In genomic region chr13:46771693-46772092, GRCh38 we compare ENCODE assay signal across 34 cellular contexts.
"Had no signal": no experiment of that assay in that cellular context is flagged by ENCODE, and none has a peak within 500 bp of the region (broad histone marks: within the 10 kb centered on the region; RNA-seq: fewer than 3 reads in every experiment).

No MANE protein-coding gene starts in this region.

- H3K4me3 ChIP-seq: MG63 had no signal

- H3K9me3 ChIP-seq: MG63 had no signal

- H3K27me3 ChIP-seq: MG63 had no signal

- DNase-seq: Karpas-422, Kasumi-1, MG63, MM.1S, MV-4-11, NCI-H1048, NCI-H1092, NCI-H1092 treated with DMSO at 0.1 percent for 48 hours, NCI-H1105, NCI-H1105 treated with DMSO at 0.1 percent for 48 hours, NCI-H1417, NCI-H1417 treated with DMSO at 0.1 percent for 48 hours, NCI-H1436, NCI-H1436 treated with DMSO at 0.1 percent for 48 hours, NCI-H146, NCI-H1694, NCI-H1694 treated with DMSO at 0.1 percent for 48 hours, NCI-H187, NCI-H187 treated with DMSO at 0.1 percent for 48 hours, NCI-H1930, NCI-H2029, NCI-H2029 treated with DMSO at 0.1 percent for 48 hours, NCI-H2081, NCI-H2081 treated with DMSO at 0.1 percent for 48 hours, NCI-H2107, NCI-H2171, NCI-H2171 treated with DMSO at 0.1 percent for 48 hours, NCI-H2227 treated with DMSO at 0.1 percent for 48 hours, NCI-H226, NCI-H345, NCI-H446, NCI-H446 treated with DMSO at 0.1 percent for 48 hours, NCI-H510A had no signal

- H3K4me2 ChIP-seq: KMS-11 had no signal

- H3K27ac ChIP-seq: KMS-11 had no signal

- H3K9ac ChIP-seq: KMS-11 had no signal
